In the genomic region with DNA sequence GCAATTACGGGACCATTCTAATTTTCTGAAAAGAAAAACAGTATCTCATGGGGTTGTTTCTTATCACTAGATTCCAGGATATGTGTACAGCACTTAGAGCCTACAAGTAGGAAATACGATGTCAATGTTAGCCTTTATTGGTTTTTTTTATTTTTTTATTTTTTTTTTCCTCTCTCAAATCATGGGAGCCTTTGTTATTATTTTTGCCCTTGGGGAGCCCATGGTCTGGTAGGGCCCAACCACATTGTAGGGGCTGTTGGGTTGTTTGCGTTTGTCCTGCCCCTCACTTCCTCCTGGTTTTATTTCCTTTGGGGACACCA, we compare ENCODE assay signal across 10 cellular contexts. TPM values are rescaled to one million over a fixed set of nuclear protein-coding genes. Genes with fewer than 3 reads are reported as not detected.
DNase-seq lines count a peak whose midpoint lies in the region; ATAC-seq lines count a peak whose summit lies in the region.
"Had no signal": no experiment of that assay in that cellular context is flagged by ENCODE, and none has a peak within 500 bp of the region (broad histone marks: within the 10 kb centered on the region; RNA-seq: fewer than 3 reads in every experiment).

No MANE protein-coding gene starts in this region.

- H3K4me1 ChIP-seq in CD4-positive, CD25-positive, alpha-beta regulatory T cell (ENCODE audit: control insufficient read depth, insufficient read depth, low read length, poor library complexity, severe bottlenecking) = peaks cover 45% of the 10 kb centered on the region
- peaks cover 11% of the 10 kb centered on the region; the same call in 1 of the 2 replicates for H3K4me1 ChIP-seq in HAP-1
- H3K4me1 ChIP-seq: gastrocnemius medialis had no signal

- in situ Hi-C loops in HAP-1 (cut with MboI; ENCODE audit: low sequenced_read_pairs) = no loop called here

- no peak for DNase-seq in CD4-positive, CD25-positive, alpha-beta regulatory T cell
- DNase-seq in HAP-1 (ENCODE audit: low spot score in 2 of 2) = no peak
- DNase-seq in activated CD4-positive, alpha-beta memory T cell treated with anti-CD3 and anti-CD28 coated beads for 36 hours = no peak
- DNase-seq in memory B cell (ENCODE audit: low spot score in 2 of 2) = no peak
- DNase-seq in NOMO-1 (lab: John Stamatoyannopoulos, UW; ENCODE audit: unreplicated experiment in 2 of 2) = no peak
- no peak for DNase-seq in hypothalamus (lab: John Stamatoyannopoulos, UW)
- DNase-seq: NCI-H2227 treated with DMSO at 0.1 percent for 48 hours had no signal

- no peaks in the 10 kb centered on the region for H3K9me3 Mint-ChIP-seq in CD4-positive, CD25-positive, alpha-beta regulatory T cell
- H3K9me3 Mint-ChIP-seq in activated CD4-positive, alpha-beta memory T cell treated with anti-CD3 and anti-CD28 coated beads for 36 hours = no peaks in the 10 kb centered on the region
- no peaks in the 10 kb centered on the region for H3K9me3 Mint-ChIP-seq in memory B cell

- no peaks in the 10 kb centered on the region for H3K27me3 ChIP-seq in CD4-positive, CD25-positive, alpha-beta regulatory T cell (ENCODE audit: control insufficient read depth, insufficient read depth, low read length)
- no peaks in the 10 kb centered on the region for H3K27me3 ChIP-seq in HAP-1 (ENCODE audit: low read depth)
- H3K27me3 ChIP-seq: gastrocnemius medialis had no signal

- H3K9me3 ChIP-seq in CD4-positive, CD25-positive, alpha-beta regulatory T cell (ENCODE audit: control insufficient read depth in 2 of 2, low read length in 2 of 2) = no peaks in the 10 kb centered on the region
- no peaks in the 10 kb centered on the region for H3K9me3 ChIP-seq in HAP-1
- H3K9me3 ChIP-seq: gastrocnemius medialis had no signal

- H3K27ac Mint-ChIP-seq in CD4-positive, CD25-positive, alpha-beta regulatory T cell = peak overlapping the region in 2 of 3 donors; percentile 59 to 75
- H3K27ac Mint-ChIP-seq in activated CD4-positive, alpha-beta memory T cell treated with anti-CD3 and anti-CD28 coated beads for 36 hours = peak overlapping the region; percentile 83
- peak overlapping the region; percentile 98 for H3K27ac Mint-ChIP-seq in memory B cell

- no peak overlapping the region for H3K4me3 ChIP-seq in CD4-positive, CD25-positive, alpha-beta regulatory T cell (ENCODE audit: low read depth, low read length)
- peak overlapping the region; percentile 49 for H3K4me3 ChIP-seq in HAP-1

- H3K27me3 Mint-ChIP-seq in CD4-positive, CD25-positive, alpha-beta regulatory T cell = no peaks in the 10 kb centered on the region
- H3K27me3 Mint-ChIP-seq in activated CD4-positive, alpha-beta memory T cell treated with anti-CD3 and anti-CD28 coated beads for 36 hours = no peaks in the 10 kb centered on the region
- no peaks in the 10 kb centered on the region for H3K27me3 Mint-ChIP-seq in memory B cell

- H3K4me3 Mint-ChIP-seq in CD4-positive, CD25-positive, alpha-beta regulatory T cell = peak overlapping the region in 1 of 4 donors; percentile 86
- peak overlapping the region; percentile 72 for H3K4me3 Mint-ChIP-seq in activated CD4-positive, alpha-beta memory T cell treated with anti-CD3 and anti-CD28 coated beads for 36 hours
- peak overlapping the region; percentile 97 for H3K4me3 Mint-ChIP-seq in memory B cell

- H3K36me3 ChIP-seq in CD4-positive, CD25-positive, alpha-beta regulatory T cell (ENCODE audit: control insufficient read depth, insufficient read depth, low read length) = no peaks in the 10 kb centered on the region
- peaks cover 5% of the 10 kb centered on the region; the same call in 1 of the 2 replicates for H3K36me3 ChIP-seq in HAP-1 (replicated peaks)
- H3K36me3 ChIP-seq: gastrocnemius medialis had no signal

- peaks cover 14 to 81% (median 20%) of the 10 kb centered on the region in 4 donors for H3K4me1 Mint-ChIP-seq in CD4-positive, CD25-positive, alpha-beta regulatory T cell
- H3K4me1 Mint-ChIP-seq in activated CD4-positive, alpha-beta memory T cell treated with anti-CD3 and anti-CD28 coated beads for 36 hours (ENCODE audit: low read depth) = peaks cover 59% of the 10 kb centered on the region
- peaks cover 34% of the 10 kb centered on the region for H3K4me1 Mint-ChIP-seq in memory B cell

- no peaks in the 10 kb centered on the region for H3K36me3 Mint-ChIP-seq in CD4-positive, CD25-positive, alpha-beta regulatory T cell
- peaks cover 2% of the 10 kb centered on the region for H3K36me3 Mint-ChIP-seq in activated CD4-positive, alpha-beta memory T cell treated with anti-CD3 and anti-CD28 coated beads for 36 hours
- peaks cover 6% of the 10 kb centered on the region for H3K36me3 Mint-ChIP-seq in memory B cell

- intact Hi-C loops in activated CD4-positive, alpha-beta memory T cell treated with anti-CD3 and anti-CD28 coated beads for 36 hours (cut with micrococcal nuclease) = no loop called here

- H3K27ac ChIP-seq in CD4-positive, CD25-positive, alpha-beta regulatory T cell (ENCODE audit: insufficient read depth, low read length, poor library complexity, severe bottlenecking) = no peak overlapping the region
- H3K27ac ChIP-seq: C4-2B, gastrocnemius medialis had no signal

- CTCF ChIA-PET in activated CD4-positive, alpha-beta memory T cell treated with anti-CD3 and anti-CD28 coated beads for 36 hours (lab: Charles Lee) = no interaction called here

- ATAC-seq in CD4-positive, CD25-positive, alpha-beta regulatory T cell (ENCODE audit: low read depth in 2 of 2) = no peak
- ATAC-seq in memory B cell (ENCODE audit: low read depth) = no peak
- no peak for ATAC-seq in GM18502 (IDR thresholded peaks at IDR 0.05; ENCODE audit: poor library complexity, unreplicated experiment)

- POLR2A ChIA-PET in activated CD4-positive, alpha-beta memory T cell treated with anti-CD3 and anti-CD28 coated beads for 36 hours (lab: Charles Lee) = no interaction called here

RNA-seq across cellular contexts. Expression of a gene that starts 5.9 kb away (rescaled TPM):
- 5.6 TPM for total RNA-seq in CD4-positive, CD25-positive, alpha-beta regulatory T cell
- polyA plus RNA-seq in CD4-positive, CD25-positive, alpha-beta regulatory T cell = 1 to 10 TPM; 2.3 to 7.3 (median 4.9) TPM
- 1 to 10 TPM; 2.7 to 3.7 TPM for total RNA-seq in activated CD4-positive, alpha-beta memory T cell treated with anti-CD3 and anti-CD28 coated beads for 36 hours
- total RNA-seq: gastrocnemius medialis had no signal

RNA-seq across cellular contexts. Expression of a gene that starts 37.2 kb away (rescaled TPM):
- total RNA-seq in CD4-positive, CD25-positive, alpha-beta regulatory T cell = 53.5 TPM
- polyA plus RNA-seq in CD4-positive, CD25-positive, alpha-beta regulatory T cell = 100 to 1,000 TPM; 142 to 181 (median 173) TPM
- total RNA-seq in activated CD4-positive, alpha-beta memory T cell treated with anti-CD3 and anti-CD28 coated beads for 36 hours = 10 to 100 TPM; 41.6 to 43.2 TPM

RNA-seq across cellular contexts. Expression of a gene that starts 49.0 kb away (rescaled TPM):
- 7.5 TPM for total RNA-seq in CD4-positive, CD25-positive, alpha-beta regulatory T cell
- 1 to 10 TPM; 2.6 to 4.5 (median 2.7) TPM for polyA plus RNA-seq in CD4-positive, CD25-positive, alpha-beta regulatory T cell
- 1 to 10 TPM; 8.8 to 9.5 TPM for total RNA-seq in activated CD4-positive, alpha-beta memory T cell treated with anti-CD3 and anti-CD28 coated beads for 36 hours
